ENCODE assay signal across 9 cellular contexts in genomic region chr6:149840345-149841075, GRCh38. TPM values are rescaled to one million over a fixed set of nuclear protein-coding genes. Genes with fewer than 3 reads are reported as not detected.
DNase-seq lines count a peak whose midpoint lies in the region; ATAC-seq and TF ChIP-seq lines count a peak whose summit lies in the region.
"Had no signal": no experiment of that assay in that cellular context is flagged by ENCODE, and none has a peak within 500 bp of the region (broad histone marks: within the 10 kb centered on the region; RNA-seq: fewer than 3 reads in every experiment).

No MANE protein-coding gene starts in this region.

- CTCF ChIA-PET in activated B cell treated with CpG ODN at 0.5 μM for 24 hours (lab: Charles Lee): interaction anchor here (0.6 to 2.0 kb wide), 5 partner anchors 9 to 176 kb away, joined by 3 to 9 read pairs (median 4); partner anchors contain the start of gene LRP11

- H3K4me3 ChIP-seq in left lung: no peak overlapping the region

- TF ChIP-seq CTCF in GM13977 (IDR thresholded peaks at IDR 0.05; ENCODE audit: extremely low read depth, insufficient read depth, missing control alignments) (peak; percentile 77), activated B cell treated with CpG ODN at 0.5 μM for 24 hours (IDR thresholded peaks at IDR 0.05) (peak; percentile 29), left lung (IDR thresholded peaks at IDR 0.05) (peak; percentile 44 to 47)

- in situ Hi-C loops in GM13977 (cut with MboI; ENCODE audit: low pct_unique_long_range_greater_than_20kb, low sequenced_read_pairs, unreplicated experiment): no loop called here

- no peaks in the 10 kb centered on the region for H3K4me1 Mint-ChIP-seq in activated B cell treated with CpG ODN at 0.5 μM for 24 hours
- H3K4me1 Mint-ChIP-seq in stimulated activated naive CD8-positive, alpha-beta T cell treated with anti-CD3 and anti-CD28 coated beads, Interleukin-15, amount 100 ng/mL, for 72 hours: no peaks in the 10 kb centered on the region

- intact Hi-C loops in activated B cell treated with CpG ODN at 0.5 μM for 24 hours (cut with micrococcal nuclease): loop anchor here (1.0 kb wide), 1 partner anchor 24 kb away; the partner anchor contains the start of gene LRP11
- intact Hi-C loops in left lung (cut with DNase I): no loop called here

- H3K4me1 ChIP-seq in left lung: peaks cover 0 to 4% of the 10 kb centered on the region in 2 donors

- H3K9me3 Mint-ChIP-seq in activated B cell treated with CpG ODN at 0.5 μM for 24 hours: no peaks in the 10 kb centered on the region
- no peaks in the 10 kb centered on the region for H3K9me3 Mint-ChIP-seq in stimulated activated naive CD8-positive, alpha-beta T cell treated with anti-CD3 and anti-CD28 coated beads, Interleukin-15, amount 100 ng/mL, for 72 hours
- H3K9me3 Mint-ChIP-seq: stimulated activated naive CD8-positive, alpha-beta T cell treated with anti-CD3 and anti-CD28 coated beads, Interleukin-15, Interleukin-2, amounts not matched to agents 100 ng/mL and 50 ng/mL, for 24 hours had no signal

- no peaks in the 10 kb centered on the region for H3K27me3 ChIP-seq in left lung

- H3K36me3 ChIP-seq in left lung: peaks cover 0 to 3% of the 10 kb centered on the region in 2 donors

- peaks cover 22% of the 10 kb centered on the region for H3K27me3 Mint-ChIP-seq in activated B cell treated with CpG ODN at 0.5 μM for 24 hours
- peaks cover 8% of the 10 kb centered on the region for H3K27me3 Mint-ChIP-seq in stimulated activated naive CD8-positive, alpha-beta T cell treated with anti-CD3 and anti-CD28 coated beads, Interleukin-15, amount 100 ng/mL, for 72 hours

- no peaks in the 10 kb centered on the region for H3K36me3 Mint-ChIP-seq in activated B cell treated with CpG ODN at 0.5 μM for 24 hours (ENCODE audit: low read depth)

- no peak overlapping the region for H3K4me3 Mint-ChIP-seq in activated B cell treated with CpG ODN at 0.5 μM for 24 hours
- H3K4me3 Mint-ChIP-seq in stimulated activated naive CD8-positive, alpha-beta T cell treated with anti-CD3 and anti-CD28 coated beads, Interleukin-15, amount 100 ng/mL, for 72 hours: no peak overlapping the region
- H3K4me3 Mint-ChIP-seq: stimulated activated naive CD8-positive, alpha-beta T cell treated with anti-CD3 and anti-CD28 coated beads, Interleukin-15, Interleukin-2, amounts not matched to agents 100 ng/mL and 50 ng/mL, for 24 hours had no signal

- POLR2A ChIA-PET in activated B cell treated with CpG ODN at 0.5 μM for 24 hours (lab: Charles Lee): no interaction called here

- ATAC-seq in activated B cell treated with CpG ODN at 0.5 μM for 24 hours (ENCODE audit: low read depth): peak; percentile 47
- ATAC-seq in left lung: peak; percentile 96
- ATAC-seq in stimulated activated naive CD8-positive, alpha-beta T cell treated with anti-CD3 and anti-CD28 coated beads, Interleukin-15, amount 100 ng/mL, for 72 hours: peak; percentile 78
- no peak for ATAC-seq in HG02870 (IDR thresholded peaks at IDR 0.05; ENCODE audit: unreplicated experiment)

- H3K9me3 ChIP-seq in left lung: no peaks in the 10 kb centered on the region

- H3K27ac Mint-ChIP-seq in activated B cell treated with CpG ODN at 0.5 μM for 24 hours: no peak overlapping the region
- H3K27ac Mint-ChIP-seq in stimulated activated naive CD8-positive, alpha-beta T cell treated with anti-CD3 and anti-CD28 coated beads, Interleukin-15, amount 100 ng/mL, for 72 hours: no peak overlapping the region
- H3K27ac Mint-ChIP-seq: stimulated activated naive CD8-positive, alpha-beta T cell treated with anti-CD3 and anti-CD28 coated beads, Interleukin-15, Interleukin-2, amounts not matched to agents 100 ng/mL and 50 ng/mL, for 24 hours had no signal

- H3K27ac ChIP-seq in left lung: no peak overlapping the region

- DNase-seq in A172 (ENCODE audit: low spot score) (peak; percentile 69), GM13977 (ENCODE audit: low spot score) (peak; percentile 67), NCI-H2029 treated with DMSO at 0.1 percent for 48 hours (lab: John Stamatoyannopoulos, UW) (peak; percentile 88), activated B cell treated with CpG ODN at 0.5 μM for 24 hours (no peak), cerebellum (ENCODE audit: low spot score) (peak; percentile 20), left lung (peak in 1 of 2 donors; percentile 69)
- peak; percentile 28 to 45 for DNase-seq in stimulated activated naive CD8-positive, alpha-beta T cell treated with anti-CD3 and anti-CD28 coated beads, Interleukin-15, amount 100 ng/mL, for 72 hours

RNA-seq across cellular contexts. Expression of gene LRP11, which starts 23.6 kb away (rescaled TPM):
- total RNA-seq in A172 (2014; rRNA removed; shearing (Covaris generic)): 43.4 and 43.9 TPM in 2 replicates
- total RNA-seq in activated B cell treated with CpG ODN at 0.5 μM for 24 hours (0.29 TPM in 2 replicates), cerebellum (26.6 TPM), left lung (10 to 100 TPM; 40.9 to 42.6 TPM)

RNA-seq across cellular contexts. Expression of gene RAET1E, which starts 57.4 kb away (rescaled TPM):
- 0.22 and 1.0 TPM in 2 replicates for total RNA-seq in A172 (2014; rRNA removed; shearing (Covaris generic))
- total RNA-seq in activated B cell treated with CpG ODN at 0.5 μM for 24 hours (not detected in 2 replicates), cerebellum (not detected), left lung (under 1 TPM; 0.35 to 0.50 TPM)

Comparison
In these comparisons a context has a peak if more than half of its experiments do, and no peak if none do; other contexts are left out.
1. RNA of gene LRP11, which starts 23.6 kb away (total RNA-seq): 43.4 to 43.9 TPM in A172, 40.9 to 42.6 TPM in left lung and 26.6 TPM in cerebellum (single experiment); 0.29 TPM in activated B cell treated with CpG ODN at 0.5 μM for 24 hours; every median in the first group is over 10 times any median in the second.
2. Peak in every context shown above with its lines, with median percentiles within 50 percentile points of each other: CTCF ChIP-seq.